In the genomic region with DNA sequence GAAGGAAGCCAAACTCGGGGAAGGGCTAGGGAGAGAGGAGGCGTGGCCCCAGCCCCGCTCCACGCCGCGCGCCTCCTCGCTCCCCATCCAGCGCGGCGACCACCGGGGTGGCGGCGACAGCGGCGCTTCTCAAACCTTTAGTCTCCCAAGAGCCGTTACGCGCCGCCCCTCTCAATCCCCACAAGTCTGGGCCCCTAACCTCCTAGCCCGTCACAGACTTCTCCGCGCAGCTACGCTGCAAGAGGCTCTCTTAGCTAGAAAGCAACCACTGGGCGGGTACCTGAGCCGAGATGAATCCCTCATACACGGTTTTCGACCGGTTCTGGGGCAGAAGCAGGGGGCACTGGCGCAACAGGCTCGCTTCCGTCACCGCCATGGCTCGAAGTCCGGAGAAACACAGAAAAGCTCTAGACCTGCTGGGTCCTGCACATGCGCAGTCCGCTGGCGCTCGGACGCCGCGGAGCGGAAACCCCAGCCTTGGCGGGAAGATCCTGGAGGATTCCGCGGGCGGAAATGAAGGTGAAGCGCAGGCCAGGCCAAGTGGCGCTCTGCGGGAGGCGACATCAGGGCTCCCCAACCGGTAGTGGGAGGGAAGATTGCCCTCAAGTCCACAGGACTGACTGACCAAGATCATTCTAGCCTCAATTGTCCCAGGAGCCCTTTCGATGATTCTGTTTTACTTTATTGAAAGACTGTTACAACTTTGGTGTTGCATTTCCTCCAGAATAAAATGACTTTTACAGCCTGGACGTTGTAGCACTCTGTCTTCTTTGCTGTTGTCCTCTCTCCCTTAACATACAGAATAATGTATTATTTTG, we compare ENCODE assay signal across 8 cellular contexts. TPM values are rescaled to one million over a fixed set of nuclear protein-coding genes. Genes with fewer than 3 reads are reported as not detected.
DNase-seq lines count a peak whose midpoint lies in the region; TF ChIP-seq lines count a peak whose summit lies in the region.

A gene (minus strand): TSS at position 388 of the 818 bp plus-strand sequence. CDS start 12 bp downstream, at position 376.

- no peak within 1 kb of the TSS for H4K91ac ChIP-seq in H9 (ENCODE audit: insufficient read length, low read depth, low read length)

- H2BK20ac ChIP-seq in H9 (ENCODE audit: low read depth, low read length, poor library complexity, severe bottlenecking), result no peak within 1 kb of the TSS

- peak within 1 kb of the TSS; percentile 91 to 96 for H3K4me3 Mint-ChIP-seq in H9
- H3K4me3 Mint-ChIP-seq in nephron progenitor cell, result peak within 1 kb of the TSS; percentile 98
- peak within 1 kb of the TSS; percentile 94 for H3K4me3 Mint-ChIP-seq in stimulated activated naive CD8-positive, alpha-beta T cell treated with anti-CD3 and anti-CD28 coated beads, Interleukin-15, Interleukin-2, amounts not matched to agents 100 ng/mL and 50 ng/mL, for 24 hours

- no peaks in the 10 kb centered on the region for H3K9me3 ChIP-seq in H9 (ENCODE audit: control insufficient read depth, low read depth, low read length)

- no peak within 1 kb of the TSS for H4K5ac ChIP-seq in H9 (ENCODE audit: insufficient read length, low read depth, low read length)

- H3K27ac Mint-ChIP-seq in H9 (peak within 1 kb of the TSS; percentile 98 to 99 (median 99)), nephron progenitor cell (peak within 1 kb of the TSS; percentile 100)
- peak within 1 kb of the TSS; percentile 96 for H3K27ac Mint-ChIP-seq in stimulated activated naive CD8-positive, alpha-beta T cell treated with anti-CD3 and anti-CD28 coated beads, Interleukin-15, Interleukin-2, amounts not matched to agents 100 ng/mL and 50 ng/mL, for 24 hours

- no peaks in the 10 kb centered on the region for H4K20me1 ChIP-seq in H9 (ENCODE audit: control insufficient read depth, insufficient read depth, insufficient read length)

- no peak within 1 kb of the TSS; the same call in 1 of the 2 replicates for H3K4ac ChIP-seq in H9 (ENCODE audit: low read depth, low read length)

- no peak for TF ChIP-seq CTCF in H9 (conservative IDR thresholded peaks at IDR 0.05)
- no peak for TF ChIP-seq CTCF in fibroblast of villous mesenchyme (IDR thresholded peaks at IDR 0.05; ENCODE audit: insufficient read depth, low read depth, low read length)
- no peak for TF ChIP-seq CTCF in nephron progenitor cell (IDR thresholded peaks at IDR 0.05)

- no CpG with 5 or more reads among the region's 54 CpGs for WGBS in H9 (ENCODE audit: extremely low coverage, insufficient read length, low lambda C conversion rate)

- H2AFZ ChIP-seq in H9 (ENCODE audit: low read length), result peak within 1 kb of the TSS; percentile 89

- no peak within 1 kb of the TSS for H4K8ac ChIP-seq in H9 (replicated peaks; ENCODE audit: insufficient read length, low read depth, low read length)

- peak within 1 kb of the TSS; percentile 96 for H3K9ac ChIP-seq in H9 (ENCODE audit: extremely low read depth, insufficient read length, low read length)

- H3K79me2 ChIP-seq in H9 (ENCODE audit: insufficient read depth, low read length), result peaks cover 19% of the 10 kb centered on the region; the same call in 1 of the 2 replicates

- no peak within 1 kb of the TSS for H3T11ph ChIP-seq in H9 (ENCODE audit: low read length)

- H3K56ac ChIP-seq in H9 (ENCODE audit: insufficient read length, low read depth, low read length), result no peak within 1 kb of the TSS

- peak within 1 kb of the TSS; percentile 80 for H3K27ac ChIP-seq in H9 (ENCODE audit: insufficient read length, low read depth, low read length)

- H3K4me2 ChIP-seq in H9 (ENCODE audit: insufficient read depth, insufficient read length, low read length), result peak within 1 kb of the TSS; percentile 96

- peak within 1 kb of the TSS; percentile 94 for H3K4me3 ChIP-seq in fibroblast of villous mesenchyme (ENCODE audit: low read depth, low read length)

- DNase-seq in G401 (ENCODE audit: low spot score) (peak; percentile 78), H9 (peak; percentile 95), M059J (ENCODE audit: low read depth) (peak; percentile 88), SHP77 treated with DMSO at 0.1 percent for 48 hours (lab: John Stamatoyannopoulos, UW) (peak; percentile 95), fibroblast of villous mesenchyme (ENCODE audit: low read depth) (peak; percentile 84), nephron progenitor cell (peak; percentile 92)
- DNase-seq in activated effector memory CD4-positive, alpha-beta T cell treated with anti-CD3 and anti-CD28 coated beads, Interleukin-2, amount 50 U/mL, for 16 hours, result peak; percentile 89

- no peak within 1 kb of the TSS for H3K23ac ChIP-seq in H9 (ENCODE audit: insufficient read length, low read depth, low read length)

- H3K27me3 Mint-ChIP-seq in H9 (ENCODE audit: low read depth) (no peaks in the 10 kb centered on the region), nephron progenitor cell (ENCODE audit: low read depth, poor library complexity) (no peaks in the 10 kb centered on the region)
- H3K27me3 Mint-ChIP-seq in stimulated activated naive CD8-positive, alpha-beta T cell treated with anti-CD3 and anti-CD28 coated beads, Interleukin-15, Interleukin-2, amounts not matched to agents 100 ng/mL and 50 ng/mL, for 24 hours, result peaks cover 12% of the 10 kb centered on the region

- no peak within 1 kb of the TSS for H2BK12ac ChIP-seq in H9 (ENCODE audit: insufficient read length, low read depth, low read length)

- no peak within 1 kb of the TSS for H2AK5ac ChIP-seq in H9 (ENCODE audit: insufficient read length, low read length)

- no peak within 1 kb of the TSS; the same call in 1 of the 2 replicates for H2BK15ac ChIP-seq in H9 (ENCODE audit: low read depth, low read length)

- H3K4me1 Mint-ChIP-seq in H9 (peaks cover 44 to 47% of the 10 kb centered on the region in 2 experiments), nephron progenitor cell (peaks cover 34% of the 10 kb centered on the region)
- peaks cover 43% of the 10 kb centered on the region for H3K4me1 Mint-ChIP-seq in stimulated activated naive CD8-positive, alpha-beta T cell treated with anti-CD3 and anti-CD28 coated beads, Interleukin-15, Interleukin-2, amounts not matched to agents 100 ng/mL and 50 ng/mL, for 24 hours (ENCODE audit: low read depth)

- H2BK120ac ChIP-seq in H9 (ENCODE audit: low read depth, low read length, poor library complexity, severe bottlenecking), result no peak within 1 kb of the TSS

- in situ Hi-C loops in G401 (cut with HindIII; ENCODE audit: low sequenced_read_pairs), result no loop called here

- peaks cover 7% of the 10 kb centered on the region for H3K23me2 ChIP-seq in H9 (ENCODE audit: insufficient read length, low read depth, low read length, poor library complexity, severe bottlenecking)

- H3K18ac ChIP-seq in H9 (ENCODE audit: insufficient read length, low read depth, low read length), result peak within 1 kb of the TSS; percentile 97

- no peaks in the 10 kb centered on the region for H3K79me1 ChIP-seq in H9 (ENCODE audit: insufficient read depth, low read depth, low read length, poor library complexity, severe bottlenecking)

- H2BK5ac ChIP-seq in H9 (ENCODE audit: insufficient read length, low read length), result peak within 1 kb of the TSS; percentile 14

- peaks cover 0 to 4% (median 1%) of the 10 kb centered on the region in 3 experiments; a peak in 4 of 7 replicates for H3K36me3 Mint-ChIP-seq in H9 (ENCODE audit: insufficient read depth in 1 of 3, low read depth in 3 of 3)
- peaks cover 18% of the 10 kb centered on the region for H3K36me3 Mint-ChIP-seq in nephron progenitor cell (ENCODE audit: low read depth)
- H3K36me3 Mint-ChIP-seq in stimulated activated naive CD8-positive, alpha-beta T cell treated with anti-CD3 and anti-CD28 coated beads, Interleukin-15, Interleukin-2, amounts not matched to agents 100 ng/mL and 50 ng/mL, for 24 hours (ENCODE audit: low read depth), result peaks cover 4% of the 10 kb centered on the region

- peaks cover 3% of the 10 kb centered on the region; the same call in 1 of the 2 replicates for H3K4me1 ChIP-seq in H9 (ENCODE audit: insufficient read depth, low read length)

- H3K9me3 Mint-ChIP-seq in H9 (peaks cover 0 to 2% of the 10 kb centered on the region in 2 experiments; a peak in 1 of 5 replicates), nephron progenitor cell (peaks cover 24% of the 10 kb centered on the region)
- H3K9me3 Mint-ChIP-seq in stimulated activated naive CD8-positive, alpha-beta T cell treated with anti-CD3 and anti-CD28 coated beads, Interleukin-15, Interleukin-2, amounts not matched to agents 100 ng/mL and 50 ng/mL, for 24 hours, result no peaks in the 10 kb centered on the region

- peak within 1 kb of the TSS; percentile 99 for H3K14ac ChIP-seq in H9 (ENCODE audit: insufficient read depth, low read length)

- no peaks in the 10 kb centered on the region for H3K27me3 ChIP-seq in H9 (ENCODE audit: insufficient read depth, low read length)

RNA-seq across cellular contexts. Expression of the gene that starts here (rescaled TPM):
- 31.6 and 40.5 TPM in 2 replicates for total RNA-seq in G401 (2014; rRNA removed; shearing (Covaris generic))
- total RNA-seq in H9 (2021), result 41.1 and 41.5 TPM in 2 replicates
- total RNA-seq in M059J (2014; rRNA removed; shearing (Covaris generic)), result 52.8 and 97.6 TPM in 2 replicates
- total RNA-seq in fibroblast of villous mesenchyme, result 16.4 and 26.8 TPM in 2 replicates

Comparison
In these comparisons a context has a peak if more than half of its experiments do, and no peak if none do; other contexts are left out.
1. Peak in every context shown above with its lines: DNase-seq, H3K4me3 ChIP-seq and H3K27ac ChIP-seq.